8 cellular contexts compared by ENCODE assay signal in genomic region chr7:33807779-33808482, GRCh38.
DNase-seq lines count a peak whose midpoint lies in the region; ATAC-seq and TF ChIP-seq lines count a peak whose summit lies in the region.

No MANE protein-coding gene starts in this region.

- 38% methylated on average over 10 of the region's 10 CpGs for WGBS in hepatocyte (ENCODE audit: low lambda C conversion rate, missing lambda C conversion rate)
- whole genome bisulfite sequencing in lower leg skin, 2 donors: 67 to 75% methylated on average over 10 of the region's 10 CpGs

- H3K9me2 ChIP-seq in hepatocyte (replicated peaks; ENCODE audit: insufficient read depth): no peaks in the 10 kb centered on the region

- intact Hi-C loops in lower leg skin (cut with DNase I; ENCODE audit: low total_unique reads): no loop called here

- H2AFZ ChIP-seq in hepatocyte: no peak overlapping the region

- H3K4me1 ChIP-seq in hepatocyte (ENCODE audit: insufficient read depth): peaks cover 16% of the 10 kb centered on the region

- H3K27me3 ChIP-seq in hepatocyte: peaks cover 6% of the 10 kb centered on the region

- H3K9me3 ChIP-seq in hepatocyte (ENCODE audit: low read depth): no peaks in the 10 kb centered on the region

- peak overlapping the region; percentile 13 for H3K4me2 ChIP-seq in hepatocyte

- no peaks in the 10 kb centered on the region for H4K20me1 ChIP-seq in hepatocyte (ENCODE audit: insufficient read depth, poor library complexity, severe bottlenecking)

- H3K27ac ChIP-seq in RWPE1 (peak overlapping the region; percentile 82), hepatocyte (no peak overlapping the region)

- POLR2A ChIA-PET in RWPE1 (lab: Yijun Ruan, JAX; ENCODE audit: low non-redundant PET): no interaction called here

- H3K79me2 ChIP-seq in hepatocyte: no peaks in the 10 kb centered on the region

- TF ChIP-seq CTCF in RWPE1 (conservative IDR thresholded peaks at IDR 0.05; ENCODE audit: low read depth): peak; percentile 67
- peak; percentile 57 for TF ChIP-seq CTCF in hepatocyte (IDR thresholded peaks at IDR 0.05; ENCODE audit: poor library complexity)
- no peak for TF ChIP-seq CTCF in lower leg skin (IDR thresholded peaks at IDR 0.05)

- DNase-seq in AG08396 (ENCODE audit: low spot score) (peak; percentile 32), RWPE1 (ENCODE audit: low spot score) (peak; percentile 85), hepatocyte (ENCODE audit: low spot score) (peak; percentile 69), NOMO-1 (lab: John Stamatoyannopoulos, UW; ENCODE audit: unreplicated experiment in 2 of 2) (no peak), superior temporal gyrus (ENCODE audit: extremely low spot score) (no peak), lower leg skin (ENCODE audit: low spot score in 2 of 2) (no peak)
- DNase-seq in activated CD8-positive, alpha-beta memory T cell treated with anti-CD3 and anti-CD28 coated beads, Interleukin-2, amount 50 U/mL, for 4 hours: no peak

- no peaks in the 10 kb centered on the region for H3K36me3 ChIP-seq in hepatocyte (replicated peaks; ENCODE audit: insufficient read depth, low read depth)

- no peak for TF ChIP-seq POLR2A in lower leg skin (IDR thresholded peaks at IDR 0.05)

- CTCF ChIA-PET in RWPE1 (lab: Yijun Ruan, JAX): interaction anchor here (0.5 to 1.7 kb wide), 9 partner anchors 12 to 1888 kb away, joined by 3 to 7 read pairs (median 4); no protein-coding TSS in a partner anchor

- ATAC-seq in GM19351 (IDR thresholded peaks at IDR 0.05; ENCODE audit: unreplicated experiment): peak; percentile 67

- no peak overlapping the region for H3K4me3 ChIP-seq in hepatocyte
- no peak overlapping the region for H3K4me3 ChIP-seq in lower leg skin (ENCODE audit: low read depth, poor library complexity, severe bottlenecking)

Comparison
In these comparisons a context has a peak if more than half of its experiments do, and no peak if none do; other contexts are left out.
1. DNase-seq: peak in AG08396 (single experiment), RWPE1 (single experiment) and hepatocyte (single experiment); none in NOMO-1 (0 of 2), activated CD8-positive, alpha-beta memory T cell treated with anti-CD3 and anti-CD28 coated beads, Interleukin-2, amount 50 U/mL, for 4 hours (single experiment), superior temporal gyrus (single experiment) and lower leg skin (0 of 2).
2. CTCF ChIP-seq: peak in RWPE1 (single experiment) and hepatocyte (single experiment); none in lower leg skin (0 of 3).